Comparison of ENCODE assay signal across 9 cellular contexts in the genomic region with DNA sequence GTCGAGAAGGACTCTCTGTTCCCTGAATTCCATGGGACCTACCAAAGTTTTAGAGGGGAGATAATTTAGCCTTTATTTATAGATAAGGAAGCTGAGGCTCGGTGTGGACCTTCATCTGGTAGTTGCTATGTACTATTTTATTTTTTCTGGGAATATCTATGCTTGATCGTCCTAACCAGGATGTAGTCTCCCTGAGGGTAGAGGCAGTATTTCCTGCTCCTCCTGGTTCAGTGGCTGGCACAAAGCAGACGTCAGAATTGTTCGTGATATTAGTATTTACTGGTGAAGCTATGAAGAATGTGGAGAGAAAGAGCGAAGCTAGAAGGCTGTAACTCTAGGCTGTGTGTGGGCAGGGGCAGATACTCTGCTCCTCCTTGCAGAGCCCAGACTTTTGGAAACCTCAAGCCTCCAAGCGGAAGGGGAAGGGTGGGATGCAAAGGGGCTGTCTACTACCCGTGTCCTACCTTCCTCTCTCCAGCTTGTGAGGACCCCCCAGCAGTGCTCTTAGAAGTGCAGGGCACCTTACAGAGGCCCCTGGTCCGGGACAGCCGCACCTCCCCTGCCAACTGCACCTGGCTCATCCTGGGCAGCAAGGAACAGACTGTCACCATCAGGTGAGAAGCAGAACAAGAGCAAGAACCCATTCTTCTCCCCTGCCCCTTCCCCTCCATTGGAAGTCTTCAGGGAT. TPM values are rescaled to one million over a fixed set of nuclear protein-coding genes. Genes with fewer than 3 reads are reported as not detected.
DNase-seq lines count a peak whose midpoint lies in the region; ATAC-seq, FAIRE-seq and TF ChIP-seq lines count a peak whose summit lies in the region.
"Had no signal": no experiment of that assay in that cellular context is flagged by ENCODE, and none has a peak within 500 bp of the region (broad histone marks: within the 10 kb centered on the region; RNA-seq: fewer than 3 reads in every experiment).

No MANE protein-coding gene starts in this region.

- TF ChIP-seq EP300 in GM12878 (IDR thresholded peaks at IDR 0.05; ENCODE audit: borderline replicate concordance in 1 of 2, control insufficient read depth in 1 of 2, low read depth in 2 of 2, low read length in 2 of 2) (no peak), transverse colon (IDR thresholded peaks at IDR 0.05; ENCODE audit: low read depth) (no peak)

- H3K4me3 Mint-ChIP-seq in activated naive CD4-positive, alpha-beta T cell treated with anti-CD3 and anti-CD28 coated beads, Interleukin-2, amount 10 ng/mL, durations not matched to agents 7 days and 5 days, result peak overlapping the region; percentile 88
- H3K4me3 Mint-ChIP-seq in memory B cell, result peak overlapping the region; percentile 92

- no peak overlapping the region for H2AFZ ChIP-seq in GM12878 (ENCODE audit: control insufficient read depth, low read depth, low read length)

- TF ChIP-seq CTCF in GM12878 (IDR thresholded peaks at IDR 0.05 in 2 of 3, conservative IDR thresholded peaks at IDR 0.05 in 1 of 3; ENCODE audit: control insufficient read depth in 2 of 3, extremely low read depth in 1 of 3, insufficient read depth in 1 of 3, low read depth in 3 of 3, low read length in 3 of 3), result no peak; a peak in 1 of 6 replicates
- peak in 2 of 5 experiments; percentile 17 to 39 for TF ChIP-seq CTCF in transverse colon (IDR thresholded peaks at IDR 0.05)

- SMC1A ChIA-PET in GM12878 (lab: Charles Lee; ENCODE audit: uncharacterized antibody, unreplicated experiment), result interaction anchor here (0.8 to 4.9 kb wide), 10 partner anchors 12 to 133 kb away, joined by 3 to 110 read pairs (median 7); a partner anchor contains a TSS

- H3K36me3 Mint-ChIP-seq in activated naive CD4-positive, alpha-beta T cell treated with anti-CD3 and anti-CD28 coated beads, Interleukin-2, amount 10 ng/mL, durations not matched to agents 7 days and 5 days, result peaks cover 37% of the 10 kb centered on the region
- peaks cover 6% of the 10 kb centered on the region for H3K36me3 Mint-ChIP-seq in memory B cell

- no peaks in the 10 kb centered on the region for H4K20me1 ChIP-seq in GM12878 (ENCODE audit: control insufficient read depth, insufficient read depth)

- H3K27ac ChIP-seq in GM12878 (ENCODE audit: control insufficient read depth, insufficient read depth), result peak overlapping the region; percentile 93
- peak overlapping the region; percentile 94 to 99 (median 98) for H3K27ac ChIP-seq in transverse colon

- peak overlapping the region; percentile 90 for H3K9ac ChIP-seq in GM12878 (ENCODE audit: control insufficient read depth, insufficient read depth, low read length)

- in situ Hi-C loops in GM12878 (cut with MboI) (no loop called here), transverse colon (cut with MboI; ENCODE audit: low pct_ligation_motif_present in 1 of 4, low pct_unique_long_range_greater_than_20kb in 1 of 4, low sequenced_read_pairs in 3 of 4) (loop anchor here in 2 of 4 donors (25.0 kb wide), 1 partner anchor 311 kb away; no protein-coding TSS in a partner anchor)

- no peaks in the 10 kb centered on the region for H3K27me3 Mint-ChIP-seq in activated naive CD4-positive, alpha-beta T cell treated with anti-CD3 and anti-CD28 coated beads, Interleukin-2, amount 10 ng/mL, durations not matched to agents 7 days and 5 days
- no peaks in the 10 kb centered on the region for H3K27me3 Mint-ChIP-seq in memory B cell

- RAD21 ChIA-PET in GM12878 (lab: Charles Lee; ENCODE audit: unreplicated experiment), result interaction anchor here (0.6 to 6.4 kb wide), 16 partner anchors 10 to 322 kb away, joined by 3 to 56 read pairs (median 5); a partner anchor contains a TSS

- no peaks in the 10 kb centered on the region for H3K9me3 Mint-ChIP-seq in activated naive CD4-positive, alpha-beta T cell treated with anti-CD3 and anti-CD28 coated beads, Interleukin-2, amount 10 ng/mL, durations not matched to agents 7 days and 5 days
- no peaks in the 10 kb centered on the region for H3K9me3 Mint-ChIP-seq in memory B cell

- CTCF ChIA-PET in activated naive CD4-positive, alpha-beta T cell treated with anti-CD3 and anti-CD28 coated beads, Interleukin-2, amount 10 ng/mL, durations not matched to agents 7 days and 5 days (lab: Charles Lee), result interaction anchor here (0.6 to 6.3 kb wide), 21 partner anchors 11 to 129 kb away, joined by 3 to 115 read pairs (median 4); a partner anchor contains a TSS
- CTCF ChIA-PET in GM12878 (lab: Yijun Ruan, JAX), result interaction anchor here (0.6 to 6.9 kb wide), 26 partner anchors 11 to 562 kb away, joined by 3 to 174 read pairs (median 4); a partner anchor contains a TSS

- peak overlapping the region; percentile 91 for H3K4me2 ChIP-seq in GM12878 (ENCODE audit: control insufficient read depth, insufficient read depth)

- no peak for TF ChIP-seq POLR2A in GM12878 (IDR thresholded peaks at IDR 0.05; ENCODE audit: low read depth, low read length)
- no peak for TF ChIP-seq POLR2A in transverse colon (IDR thresholded peaks at IDR 0.05)

- H3K9me3 ChIP-seq in GM12878 (replicated peaks; ENCODE audit: control insufficient read depth, insufficient read depth, low read length) (no peaks in the 10 kb centered on the region), transverse colon (no peaks in the 10 kb centered on the region)

- WGBS in GM12878 (ENCODE audit: insufficient coverage, insufficient replicate concordance, low lambda C conversion rate, missing lambda C conversion rate), result 32% methylated on average over 10 of the region's 10 CpGs
- whole genome bisulfite sequencing in transverse colon (ENCODE audit: low coverage in 1 of 2), 2 donors, result 36 to 68% methylated on average over 6 to 10 of the region's 10 CpGs

- H3K36me3 ChIP-seq in GM12878 (ENCODE audit: control insufficient read depth in 2 of 2, insufficient read depth in 2 of 2, low read length in 1 of 2), result peaks cover 22 to 23% of the 10 kb centered on the region in 2 experiments
- peaks cover 0 to 45% (median 25%) of the 10 kb centered on the region in 4 donors for H3K36me3 ChIP-seq in transverse colon

- FAIRE-seq in GM12878 (lab: Jason Lieb, UNC), result no peak
- FAIRE-seq: endometrium had no signal

- peaks cover 37% of the 10 kb centered on the region for H3K4me1 Mint-ChIP-seq in activated naive CD4-positive, alpha-beta T cell treated with anti-CD3 and anti-CD28 coated beads, Interleukin-2, amount 10 ng/mL, durations not matched to agents 7 days and 5 days
- peaks cover 13% of the 10 kb centered on the region for H3K4me1 Mint-ChIP-seq in memory B cell

- H3K27me3 ChIP-seq in GM12878 (replicated peaks in 1 of 2; ENCODE audit: control insufficient read depth in 2 of 2, insufficient read depth in 2 of 2, low read length in 1 of 2) (no peaks in the 10 kb centered on the region), transverse colon (no peaks in the 10 kb centered on the region)

- intact Hi-C loops in GM12878 (cut with micrococcal nuclease; ENCODE audit: unreplicated experiment) (loop anchor here (1.0 to 5.0 kb wide), 2 partner anchors 27 to 44 kb away; a partner anchor contains a TSS), transverse colon (cut with DNase I; ENCODE audit: low total_unique reads) (loop anchor here (5.0 kb wide), 1 partner anchor 44 kb away; a partner anchor contains a TSS)

- POLR2A ChIA-PET in GM12878 (lab: Charles Lee), result interaction anchor here (1.0 to 3.9 kb wide), 7 partner anchors 11 to 54 kb away, joined by 3 to 45 read pairs (median 5); a partner anchor contains a TSS

- no peak for TF ChIP-seq RAD21 in GM12878 (IDR thresholded peaks at IDR 0.05; ENCODE audit: insufficient read depth, low read depth, low read length)

- H3K79me2 ChIP-seq in GM12878 (ENCODE audit: control insufficient read depth, insufficient read depth, low read length), result peaks cover 18% of the 10 kb centered on the region

- H3K4me3 ChIP-seq in GM12878, result peak overlapping the region; percentile 74
- H3K4me3 ChIP-seq in transverse colon, result peak overlapping the region; percentile 61 to 89 (median 74)

- H3K4me1 ChIP-seq in GM12878 (ENCODE audit: control insufficient read depth, insufficient read depth, low read length) (peaks cover 8% of the 10 kb centered on the region), transverse colon (peaks cover 19 to 29% (median 23%) of the 10 kb centered on the region in 4 donors)

- no peak for DNase-seq in activated naive CD4-positive, alpha-beta T cell treated with anti-CD3 and anti-CD28 coated beads, Interleukin-2, amount 10 ng/mL, durations not matched to agents 7 days and 5 days
- DNase-seq in activated naive CD4-positive, alpha-beta T cell treated with anti-CD3 and anti-CD28 coated beads, Interleukin-2, amount 50 U/mL, for 16 hours, result no peak
- DNase-seq in GM12878 (ENCODE audit: low read depth, low spot score), result no peak
- no peak for DNase-seq in memory B cell (ENCODE audit: low spot score in 2 of 2)
- DNase-seq in transverse colon, result no peak
- no peak for DNase-seq in GOT3 (lab: John Stamatoyannopoulos, UW)

- BruUV-seq in GM12878 (replicated peaks; lab: Mats Ljungman, UMichigan), result TSS peak; percentile 63

- H3K27ac Mint-ChIP-seq in activated naive CD4-positive, alpha-beta T cell treated with anti-CD3 and anti-CD28 coated beads, Interleukin-2, amount 10 ng/mL, durations not matched to agents 7 days and 5 days, result peak overlapping the region; percentile 94
- H3K27ac Mint-ChIP-seq in memory B cell, result peak overlapping the region; percentile 81

- ATAC-seq in GM12878 (no peak), memory B cell (ENCODE audit: low read depth) (no peak), HG03565 (IDR thresholded peaks at IDR 0.05; ENCODE audit: unreplicated experiment) (no peak), HG03442 (IDR thresholded peaks at IDR 0.05; ENCODE audit: unreplicated experiment) (no peak)

RNA-seq across cellular contexts. Expression of a gene that starts 1.4 kb away (rescaled TPM):
- 43.0 and 46.7 TPM in 2 replicates for total RNA-seq in GM12878 (2013; cell fraction: nucleolus; rRNA removed)
- total RNA-seq in GM12878 (2014; rRNA removed), result 16.7 and 17.8 TPM in 2 replicates
- 10.5 and 13.5 TPM in 2 replicates for total RNA-seq in GM12878 (2014; rRNA removed; fragmentation: Illumina TruSeq; extraction: Trizol)
- total RNA-seq in GM12878 (2021), result 51.5 and 56.9 TPM in 2 replicates
- 23.9 TPM for polyA plus RNA-seq in GM12878 (2011; ENCODE audit: low read depth)
- 7.9 and 20.4 TPM in 2 replicates for polyA plus RNA-seq in GM12878 (2011; rRNA removed)
- polyA plus RNA-seq in GM12878 (2011; cell fraction: cytosol; rRNA removed), result 30.1 and 31.1 TPM in 2 replicates
- 57.3 and 57.9 TPM in 2 replicates for polyA plus RNA-seq in GM12878 (2011; cell fraction: nucleus; rRNA removed)
- 47.1 and 60.2 TPM in 2 replicates for polyA plus RNA-seq in GM12878 (2012)
- 8.3 and 24.5 TPM in 2 replicates for polyA plus RNA-seq in GM12878 (2014; fragmentation: Illumina TruSeq; extraction: Trizol)
- 1 to 10 TPM; 3.0 TPM for polyA plus RNA-seq in GM12878 (2014; fragmentation: Nextera tagmentation; extraction: Ambion mirVana)
- 21.4 and 23.0 TPM in 2 replicates for polyA plus RNA-seq in GM12878 (2014; rRNA removed)
- 10 to 100 TPM; 43.8 to 53.7 TPM for polyA plus RNA-seq in GM12878 (2016; fragmentation: Nextera tagmentation; extraction: Ambion mirVana)
- polyA minus RNA-seq in GM12878 (2011; rRNA and poly(A)+ RNA removed), result 43.4 and 68.8 TPM in 2 replicates
- polyA minus RNA-seq in GM12878 (2011; cell fraction: cytosol; rRNA and poly(A)+ RNA removed), result 30.1 and 34.1 TPM in 2 replicates
- polyA minus RNA-seq in GM12878 (2011; cell fraction: nucleus; rRNA and poly(A)+ RNA removed), result 24.3 and 36.3 TPM in 2 replicates
- 100 to 1,000 TPM in 3 of 4 donors, 10 to 100 TPM in 1; 88.8 to 232 (median 180) TPM for total RNA-seq in transverse colon

RNA-seq across cellular contexts. Expression of a gene that starts 10.0 kb away (rescaled TPM):
- 3.3 and 4.7 TPM in 2 replicates for total RNA-seq in GM12878 (2013; cell fraction: nucleolus; rRNA removed)
- 0.87 and 1.2 TPM in 2 replicates for total RNA-seq in GM12878 (2014; rRNA removed)
- total RNA-seq in GM12878 (2014; rRNA removed; fragmentation: Illumina TruSeq; extraction: Trizol), result 0.27 and 0.37 TPM in 2 replicates
- 0.66 and 0.69 TPM in 2 replicates for total RNA-seq in GM12878 (2021)
- 0.84 TPM for polyA plus RNA-seq in GM12878 (2011; ENCODE audit: low read depth)
- polyA plus RNA-seq in GM12878 (2011; rRNA removed), result 0.69 and 1.1 TPM in 2 replicates
- 0.59 and 0.61 TPM in 2 replicates for polyA plus RNA-seq in GM12878 (2011; cell fraction: cytosol; rRNA removed)
- polyA plus RNA-seq in GM12878 (2011; cell fraction: nucleus; rRNA removed), result 1.9 and 2.3 TPM in 2 replicates
- polyA plus RNA-seq in GM12878 (2012), result 0.94 and 1.6 TPM in 2 replicates
- 0.17 and 0.66 TPM in 2 replicates for polyA plus RNA-seq in GM12878 (2014; fragmentation: Illumina TruSeq; extraction: Trizol)
- polyA plus RNA-seq in GM12878 (2014; fragmentation: Nextera tagmentation; extraction: Ambion mirVana), result 1 to 10 TPM in 1 of 2 experiments, under 1 TPM in 1; 0.68 to 1.3 TPM
- polyA plus RNA-seq in GM12878 (2014; rRNA removed), result 1.3 and 1.5 TPM in 2 replicates
- 1 to 10 TPM in 1 of 2 experiments, under 1 TPM in 1; 0.97 to 1.5 TPM for polyA plus RNA-seq in GM12878 (2016; fragmentation: Nextera tagmentation; extraction: Ambion mirVana)
- polyA minus RNA-seq in GM12878 (2011; rRNA and poly(A)+ RNA removed), result 0.88 and 1.6 TPM in 2 replicates
- polyA minus RNA-seq in GM12878 (2011; cell fraction: cytosol; rRNA and poly(A)+ RNA removed), result 0.94 TPM in 2 replicates
- polyA minus RNA-seq in GM12878 (2011; cell fraction: nucleus; rRNA and poly(A)+ RNA removed), result 2.4 and 2.8 TPM in 2 replicates
- total RNA-seq in transverse colon, result 1 to 10 TPM in 2 of 4 donors, under 1 TPM in 1, not detected in 1; 0.27 to 5.2 (median 2.1) TPM

RNA-seq across cellular contexts. Expression of a gene that starts 36.6 kb away (rescaled TPM):
- 3.2 and 5.0 TPM in 2 replicates for total RNA-seq in GM12878 (2013; cell fraction: nucleolus; rRNA removed)
- total RNA-seq in GM12878 (2014; rRNA removed), result 0.38 and 0.85 TPM in 2 replicates
- total RNA-seq in GM12878 (2014; rRNA removed; fragmentation: Illumina TruSeq; extraction: Trizol), result 0.28 and 0.31 TPM in 2 replicates
- total RNA-seq in GM12878 (2021), result 1.1 and 1.8 TPM in 2 replicates
- 1.2 TPM for polyA plus RNA-seq in GM12878 (2011; ENCODE audit: low read depth)
- polyA plus RNA-seq in GM12878 (2011; rRNA removed), result 0.65 and 0.91 TPM in 2 replicates
- polyA plus RNA-seq in GM12878 (2011; cell fraction: cytosol; rRNA removed), result 1.8 and 2.0 TPM in 2 replicates
- 7.5 and 8.2 TPM in 2 replicates for polyA plus RNA-seq in GM12878 (2011; cell fraction: nucleus; rRNA removed)
- polyA plus RNA-seq in GM12878 (2012), result 0.46 and 0.59 TPM in 2 replicates
- 0.27 and 0.56 TPM in 2 replicates for polyA plus RNA-seq in GM12878 (2014; fragmentation: Illumina TruSeq; extraction: Trizol)
- not detected for polyA plus RNA-seq in GM12878 (2014; fragmentation: Nextera tagmentation; extraction: Ambion mirVana)
- 1.8 and 1.9 TPM in 2 replicates for polyA plus RNA-seq in GM12878 (2014; rRNA removed)
- polyA plus RNA-seq in GM12878 (2016; fragmentation: Nextera tagmentation; extraction: Ambion mirVana), result under 1 TPM; 0.32 to 0.42 TPM
- 0.15 and 0.26 TPM in 2 replicates for polyA minus RNA-seq in GM12878 (2011; rRNA and poly(A)+ RNA removed)
- polyA minus RNA-seq in GM12878 (2011; cell fraction: cytosol; rRNA and poly(A)+ RNA removed), result not detected in 2 replicates
- polyA minus RNA-seq in GM12878 (2011; cell fraction: nucleus; rRNA and poly(A)+ RNA removed), result 0.57 and 1.1 TPM in 2 replicates
- total RNA-seq in transverse colon, result 10 to 100 TPM; 59.5 to 91.6 (median 73.1) TPM

RNA-seq across cellular contexts. Expression of a gene that starts 43.3 kb away (rescaled TPM):
- total RNA-seq in GM12878 (2013; cell fraction: nucleolus; rRNA removed), result 21.8 and 22.3 TPM in 2 replicates
- total RNA-seq in GM12878 (2014; rRNA removed) (102 and 143 TPM in 2 replicates), GM12878 (2014; rRNA removed; fragmentation: Illumina TruSeq; extraction: Trizol) (110 and 135 TPM in 2 replicates), GM12878 (2021) (193 and 208 TPM in 2 replicates), transverse colon (10 to 100 TPM in 2 of 4 donors, 1 to 10 TPM in 1, not detected in 1; 7.5 to 44.3 (median 23.8) TPM)
- polyA plus RNA-seq in GM12878 (2011; ENCODE audit: low read depth), result 136 TPM
- polyA plus RNA-seq in GM12878 (2011; rRNA removed) (62.7 and 86.1 TPM in 2 replicates), GM12878 (2014; fragmentation: Illumina TruSeq; extraction: Trizol) (43.2 and 67.3 TPM in 2 replicates), GM12878 (2014; fragmentation: Nextera tagmentation; extraction: Ambion mirVana) (100 to 1,000 TPM in 1 of 2 experiments, 10 to 100 TPM in 1; 51.7 to 142 TPM), GM12878 (2014; rRNA removed) (172 and 212 TPM in 2 replicates), GM12878 (2016; fragmentation: Nextera tagmentation; extraction: Ambion mirVana) (100 to 1,000 TPM; 530 to 541 TPM)
- 51.4 and 58.7 TPM in 2 replicates for polyA plus RNA-seq in GM12878 (2011; cell fraction: cytosol; rRNA removed)
- polyA plus RNA-seq in GM12878 (2011; cell fraction: nucleus; rRNA removed), result 32.4 and 47.1 TPM in 2 replicates
- 113 and 144 TPM in 2 replicates for polyA plus RNA-seq in GM12878 (2012)
- polyA minus RNA-seq in GM12878 (2011; rRNA and poly(A)+ RNA removed), result 9.3 and 15.1 TPM in 2 replicates
- 12.3 and 22.1 TPM in 2 replicates for polyA minus RNA-seq in GM12878 (2011; cell fraction: cytosol; rRNA and poly(A)+ RNA removed)
- 7.9 and 18.8 TPM in 2 replicates for polyA minus RNA-seq in GM12878 (2011; cell fraction: nucleus; rRNA and poly(A)+ RNA removed)

RNA-seq across cellular contexts. Expression of a gene that starts 46.0 kb away (rescaled TPM):
- 86.0 and 99.3 TPM in 2 replicates for total RNA-seq in GM12878 (2013; cell fraction: nucleolus; rRNA removed)
- 54.0 and 63.9 TPM in 2 replicates for total RNA-seq in GM12878 (2014; rRNA removed)
- total RNA-seq in GM12878 (2014; rRNA removed; fragmentation: Illumina TruSeq; extraction: Trizol), result 55.1 and 55.6 TPM in 2 replicates
- total RNA-seq in GM12878 (2021), result 61.4 and 66.1 TPM in 2 replicates
- polyA plus RNA-seq in GM12878 (2011; ENCODE audit: low read depth), result 38.1 TPM
- 72.6 and 75.2 TPM in 2 replicates for polyA plus RNA-seq in GM12878 (2011; rRNA removed)
- 75.3 and 79.2 TPM in 2 replicates for polyA plus RNA-seq in GM12878 (2011; cell fraction: cytosol; rRNA removed)
- 84.1 and 96.7 TPM in 2 replicates for polyA plus RNA-seq in GM12878 (2011; cell fraction: nucleus; rRNA removed)
- polyA plus RNA-seq in GM12878 (2012), result 28.1 and 30.3 TPM in 2 replicates
- 70.4 and 72.4 TPM in 2 replicates for polyA plus RNA-seq in GM12878 (2014; fragmentation: Illumina TruSeq; extraction: Trizol)
- polyA plus RNA-seq in GM12878 (2014; fragmentation: Nextera tagmentation; extraction: Ambion mirVana), result 10 to 100 TPM; 60.7 to 65.7 TPM
- 52.9 and 55.0 TPM in 2 replicates for polyA plus RNA-seq in GM12878 (2014; rRNA removed)
- polyA plus RNA-seq in GM12878 (2016; fragmentation: Nextera tagmentation; extraction: Ambion mirVana), result 10 to 100 TPM; 60.5 to 61.9 TPM
- polyA minus RNA-seq in GM12878 (2011; rRNA and poly(A)+ RNA removed), result 88.0 and 92.9 TPM in 2 replicates
- polyA minus RNA-seq in GM12878 (2011; cell fraction: cytosol; rRNA and poly(A)+ RNA removed), result 33.0 and 43.8 TPM in 2 replicates
- polyA minus RNA-seq in GM12878 (2011; cell fraction: nucleus; rRNA and poly(A)+ RNA removed), result 27.3 and 65.8 TPM in 2 replicates
- total RNA-seq in transverse colon, result 100 to 1,000 TPM in 3 of 4 donors, 10 to 100 TPM in 1; 96.4 to 186 (median 114) TPM

Comparison
In these comparisons a context has a peak if more than half of its experiments do, and no peak if none do; other contexts are left out.
1. RNA of a gene that starts 36.6 kb away (total RNA-seq): 59.5 to 91.6 TPM in transverse colon; 0.28 to 5.0 TPM in GM12878; every median in the first group is over 10 times any median in the second.